22 cellular contexts compared by ENCODE assay signal in the genomic region with DNA sequence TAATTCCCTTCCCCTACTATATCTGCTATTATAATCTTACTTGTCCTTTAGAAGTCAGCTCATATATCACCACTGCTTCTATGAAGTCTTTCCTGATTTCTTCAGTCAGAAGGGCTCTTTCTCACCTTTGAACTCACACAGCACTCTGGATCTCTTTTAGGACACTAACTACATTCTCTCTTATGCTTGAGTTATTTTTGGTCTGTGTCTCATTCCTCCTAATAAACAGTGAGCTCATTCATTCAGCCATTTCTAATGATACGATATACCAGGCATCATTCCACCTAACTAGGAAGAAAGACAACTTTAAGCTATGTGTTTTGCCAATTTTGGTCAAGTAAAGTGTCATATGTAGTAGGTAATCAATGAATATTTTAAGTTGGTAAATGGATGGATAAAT. TPM values are rescaled to one million over a fixed set of nuclear protein-coding genes. Genes with fewer than 3 reads are reported as not detected.
DNase-seq lines count a peak whose midpoint lies in the region; ATAC-seq and TF ChIP-seq lines count a peak whose summit lies in the region.
"Had no signal": no experiment of that assay in that cellular context is flagged by ENCODE, and none has a peak within 500 bp of the region (broad histone marks: within the 10 kb centered on the region; RNA-seq: fewer than 3 reads in every experiment).

No MANE protein-coding gene starts in this region.

- H3K36me3 ChIP-seq in right atrium auricular region: no peaks in the 10 kb centered on the region

- DNase-seq in Right ventricle myocardium inferior (ENCODE audit: missing footprints) (no peak), cardiac septum (ENCODE audit: low spot score) (no peak), right atrium auricular region (ENCODE audit: low spot score) (no peak), nephron progenitor cell (no peak), SK-N-DZ (ENCODE audit: low spot score) (no peak), NCI-H2081 treated with DMSO at 0.1 percent for 48 hours (lab: John Stamatoyannopoulos, UW) (no peak)
- DNase-seq in activated T-helper 1 cell treated with anti-CD3 and anti-CD28 coated beads, Interleukin-12 subunit alpha, Interleukin-12 subunit beta, Interleukin-2, Interleukin-4 antibody, amounts not matched to agents 30 ng/mL and 10 ng/mL and 1 ng/mL, durations not matched to agents 14 hours and 24 hours and 36 hours (ENCODE audit: low spot score): no peak
- DNase-seq: 8988T; DMS 273 treated with DMSO at 0.1 percent for 48 hours; GDM1; GOT3; Kasumi-1; NCI-H187 treated with DMSO at 0.1 percent for 48 hours; NCI-H2171; NCI-H446; NCI-H69; NK-92 treated with Interleukin-12 subunit alpha and Interleukin-12 subunit beta, amount 100 ng/mL, for 24 hours; OCI-M1 had no signal

- H3K9me3 ChIP-seq in right atrium auricular region: no peaks in the 10 kb centered on the region

- intact Hi-C loops in Right ventricle myocardium inferior (cut with DNase I) (no loop called here), cardiac septum (cut with DNase I) (no loop called here)
- intact Hi-C loops in activated T-helper 1 cell treated with anti-CD3 and anti-CD28 coated beads, Interleukin-12 subunit alpha, Interleukin-12 subunit beta, Interleukin-2, Interleukin-4 antibody, amounts not matched to agents 30 ng/mL and 10 ng/mL and 1 ng/mL, durations not matched to agents 14 hours and 24 hours and 36 hours (cut with micrococcal nuclease): no loop called here

- peaks cover 0 to 12% of the 10 kb centered on the region in 2 donors for H3K4me1 ChIP-seq in right atrium auricular region

- peak overlapping the region in 1 of 2 donors; percentile 3 for H3K4me3 ChIP-seq in right atrium auricular region

- H3K9me3 Mint-ChIP-seq in nephron progenitor cell: peaks cover 6% of the 10 kb centered on the region
- H3K9me3 Mint-ChIP-seq in activated T-helper 1 cell treated with anti-CD3 and anti-CD28 coated beads, Interleukin-12 subunit alpha, Interleukin-12 subunit beta, Interleukin-2, Interleukin-4 antibody, amounts not matched to agents 30 ng/mL and 10 ng/mL and 1 ng/mL, durations not matched to agents 14 hours and 24 hours and 36 hours: no peaks in the 10 kb centered on the region

- H3K4me3 Mint-ChIP-seq in nephron progenitor cell: no peak overlapping the region
- H3K4me3 Mint-ChIP-seq in activated T-helper 1 cell treated with anti-CD3 and anti-CD28 coated beads, Interleukin-12 subunit alpha, Interleukin-12 subunit beta, Interleukin-2, Interleukin-4 antibody, amounts not matched to agents 30 ng/mL and 10 ng/mL and 1 ng/mL, durations not matched to agents 14 hours and 24 hours and 36 hours: no peak overlapping the region
- H3K4me3 Mint-ChIP-seq: IgD-negative memory B cell had no signal

- no peaks in the 10 kb centered on the region for H3K27me3 ChIP-seq in right atrium auricular region

- ATAC-seq in Right ventricle myocardium inferior (peak; percentile 58), GM18517 (IDR thresholded peaks at IDR 0.05; ENCODE audit: unreplicated experiment) (no peak)

- peak overlapping the region; percentile 40 for H3K27ac Mint-ChIP-seq in nephron progenitor cell
- no peak overlapping the region for H3K27ac Mint-ChIP-seq in activated T-helper 1 cell treated with anti-CD3 and anti-CD28 coated beads, Interleukin-12 subunit alpha, Interleukin-12 subunit beta, Interleukin-2, Interleukin-4 antibody, amounts not matched to agents 30 ng/mL and 10 ng/mL and 1 ng/mL, durations not matched to agents 14 hours and 24 hours and 36 hours

- peaks cover 26% of the 10 kb centered on the region for H3K4me1 Mint-ChIP-seq in nephron progenitor cell
- H3K4me1 Mint-ChIP-seq in activated T-helper 1 cell treated with anti-CD3 and anti-CD28 coated beads, Interleukin-12 subunit alpha, Interleukin-12 subunit beta, Interleukin-2, Interleukin-4 antibody, amounts not matched to agents 30 ng/mL and 10 ng/mL and 1 ng/mL, durations not matched to agents 14 hours and 24 hours and 36 hours (ENCODE audit: low read depth): peaks cover 10% of the 10 kb centered on the region

- TF ChIP-seq CTCF in right atrium auricular region (IDR thresholded peaks at IDR 0.05) (no peak), nephron progenitor cell (IDR thresholded peaks at IDR 0.05) (no peak)

- peaks cover 5% of the 10 kb centered on the region for H3K36me3 Mint-ChIP-seq in nephron progenitor cell (ENCODE audit: low read depth)
- H3K36me3 Mint-ChIP-seq in activated T-helper 1 cell treated with anti-CD3 and anti-CD28 coated beads, Interleukin-12 subunit alpha, Interleukin-12 subunit beta, Interleukin-2, Interleukin-4 antibody, amounts not matched to agents 30 ng/mL and 10 ng/mL and 1 ng/mL, durations not matched to agents 14 hours and 24 hours and 36 hours (ENCODE audit: low read depth): no peaks in the 10 kb centered on the region
- H3K36me3 Mint-ChIP-seq: IgD-negative memory B cell had no signal

- peaks cover 12% of the 10 kb centered on the region for H3K27me3 Mint-ChIP-seq in nephron progenitor cell (ENCODE audit: low read depth, poor library complexity)
- H3K27me3 Mint-ChIP-seq in activated T-helper 1 cell treated with anti-CD3 and anti-CD28 coated beads, Interleukin-12 subunit alpha, Interleukin-12 subunit beta, Interleukin-2, Interleukin-4 antibody, amounts not matched to agents 30 ng/mL and 10 ng/mL and 1 ng/mL, durations not matched to agents 14 hours and 24 hours and 36 hours (ENCODE audit: insufficient read depth): no peaks in the 10 kb centered on the region

- peak overlapping the region; percentile 76 to 95 for H3K27ac ChIP-seq in right atrium auricular region
- H3K27ac ChIP-seq: HL-60 had no signal

RNA-seq across cellular contexts. Expression of a gene that starts 1.2 kb away (rescaled TPM):
- total RNA-seq in Right ventricle myocardium inferior (127 TPM), cardiac septum (462 TPM), right atrium auricular region (100 to 1,000 TPM in 1 of 2 donors, 10 to 100 TPM in 1; 60.2 to 148 TPM)
- polyA plus RNA-seq in SK-N-DZ (2014; cell fraction: cytosol; rRNA removed): not detected in 2 replicates
- not detected in 2 replicates for polyA plus RNA-seq in SK-N-DZ (2014; cell fraction: nucleus; rRNA removed)
- not detected in 2 replicates for total RNA-seq in activated T-helper 1 cell treated with anti-CD3 and anti-CD28 coated beads, Interleukin-12 subunit alpha, Interleukin-12 subunit beta, Interleukin-2, Interleukin-4 antibody, amounts not matched to agents 30 ng/mL and 10 ng/mL and 1 ng/mL, durations not matched to agents 14 hours and 24 hours and 36 hours
- polyA plus RNA-seq: BJ, IgD-negative memory B cell had no signal

RNA-seq across cellular contexts. Expression of a gene that starts 2.5 kb away (rescaled TPM):
- total RNA-seq in Right ventricle myocardium inferior (0.62 TPM), cardiac septum (2.7 TPM), right atrium auricular region (1 to 10 TPM in 1 of 2 donors, not detected in 1; 1.5 TPM)
- 0.06 TPM in 1 of 2 replicates, not detected in the other for polyA plus RNA-seq in SK-N-DZ (2014; cell fraction: cytosol; rRNA removed)
- polyA plus RNA-seq in SK-N-DZ (2014; cell fraction: nucleus; rRNA removed): not detected in 2 replicates
- total RNA-seq in activated T-helper 1 cell treated with anti-CD3 and anti-CD28 coated beads, Interleukin-12 subunit alpha, Interleukin-12 subunit beta, Interleukin-2, Interleukin-4 antibody, amounts not matched to agents 30 ng/mL and 10 ng/mL and 1 ng/mL, durations not matched to agents 14 hours and 24 hours and 36 hours: 0.07 and 0.08 TPM in 2 replicates
- polyA plus RNA-seq: BJ had no signal

Comparison
In these comparisons a context has a peak if more than half of its experiments do, and no peak if none do; other contexts are left out.
1. RNA of a gene that starts 1.2 kb away (total RNA-seq): 462 TPM in cardiac septum (single experiment), 60.2 to 148 TPM in right atrium auricular region and 127 TPM in Right ventricle myocardium inferior (single experiment); not detected in activated T-helper 1 cell treated with anti-CD3 and anti-CD28 coated beads, Interleukin-12 subunit alpha, Interleukin-12 subunit beta, Interleukin-2, Interleukin-4 antibody, amounts not matched to agents 30 ng/mL and 10 ng/mL and 1 ng/mL, durations not matched to agents 14 hours and 24 hours and 36 hours; every median in the first group is over 10 times any median in the second.